10 cellular contexts compared by ENCODE assay signal in genomic region chr17:31595666-31596381, GRCh38.
DNase-seq lines count a peak whose midpoint lies in the region; ATAC-seq and TF ChIP-seq lines count a peak whose summit lies in the region.
"Had no signal": no experiment of that assay in that cellular context is flagged by ENCODE, and none has a peak within 500 bp of the region (broad histone marks: within the 10 kb centered on the region; RNA-seq: fewer than 3 reads in every experiment).

No MANE protein-coding gene starts in this region.

- H3F3A ChIP-seq in Loucy (ENCODE audit: low read depth): peaks cover 8% of the 10 kb centered on the region

- H3K36me3 ChIP-seq in Loucy (ENCODE audit: insufficient read depth, low read length) (no peaks in the 10 kb centered on the region), breast epithelium (no peaks in the 10 kb centered on the region), lower lobe of right lung (no peaks in the 10 kb centered on the region), thoracic aorta (no peaks in the 10 kb centered on the region)

- H3K9ac ChIP-seq in Loucy (ENCODE audit: low read depth, low read length, poor library complexity, severe bottlenecking): peak overlapping the region; percentile 79

- H3K27me3 ChIP-seq in Loucy (ENCODE audit: insufficient read depth, low read length, poor library complexity, severe bottlenecking) (no peaks in the 10 kb centered on the region), breast epithelium (no peaks in the 10 kb centered on the region), lower lobe of right lung (ENCODE audit: low read depth) (no peaks in the 10 kb centered on the region), thoracic aorta (replicated peaks; ENCODE audit: insufficient read depth) (no peaks in the 10 kb centered on the region)

- peak overlapping the region; percentile 28 for H3K4me3 ChIP-seq in Loucy (ENCODE audit: low read length, poor library complexity, severe bottlenecking)
- no peak overlapping the region for H3K4me3 ChIP-seq in breast epithelium
- no peak overlapping the region for H3K4me3 ChIP-seq in lower lobe of right lung
- H3K4me3 ChIP-seq in thoracic aorta: peak overlapping the region; percentile 3

- H3K4me2 ChIP-seq in Loucy (ENCODE audit: low read depth, low read length, poor library complexity, severe bottlenecking): peak overlapping the region; percentile 62

- H3K4me1 ChIP-seq in Loucy (ENCODE audit: insufficient read depth, low read length, poor library complexity, severe bottlenecking): peaks cover 53% of the 10 kb centered on the region
- peaks cover 5 to 6% of the 10 kb centered on the region in 2 donors for H3K4me1 ChIP-seq in breast epithelium
- H3K4me1 ChIP-seq in lower lobe of right lung: peaks cover 14% of the 10 kb centered on the region
- peaks cover 29 to 48% of the 10 kb centered on the region in 2 donors for H3K4me1 ChIP-seq in thoracic aorta (ENCODE audit: control insufficient read depth in 1 of 2, low read depth in 2 of 2)

- H2AFZ ChIP-seq in Loucy (ENCODE audit: low read length): no peak overlapping the region

- H3K9me3 ChIP-seq in Loucy (ENCODE audit: insufficient read depth, low read depth, low read length) (no peaks in the 10 kb centered on the region), breast epithelium (no peaks in the 10 kb centered on the region), lower lobe of right lung (no peaks in the 10 kb centered on the region), thoracic aorta (no peaks in the 10 kb centered on the region)

- no peaks in the 10 kb centered on the region for H3K9me2 ChIP-seq in Loucy (replicated peaks; ENCODE audit: low read depth, low read length)

- no peak for TF ChIP-seq POLR2A in breast epithelium (IDR thresholded peaks at IDR 0.05)

- TF ChIP-seq CTCF in Loucy (conservative IDR thresholded peaks at IDR 0.05; ENCODE audit: low read length): no peak
- TF ChIP-seq CTCF in breast epithelium (IDR thresholded peaks at IDR 0.05): no peak
- no peak for TF ChIP-seq CTCF in lower lobe of right lung (IDR thresholded peaks at IDR 0.05)
- TF ChIP-seq CTCF in thoracic aorta (IDR thresholded peaks at IDR 0.05): no peak

- ATAC-seq in lower lobe of right lung: no peak
- no peak for ATAC-seq in thoracic aorta (ENCODE audit: insufficient number of reproducible peaks, low FRiP score, low read depth)
- ATAC-seq in HG03520 (IDR thresholded peaks at IDR 0.05; ENCODE audit: unreplicated experiment): no peak

- DNase-seq in breast epithelium (ENCODE audit: low spot score in 2 of 2) (no peak), lower lobe of right lung (no peak), thoracic aorta (ENCODE audit: low spot score) (no peak), EL (no peak), MV-4-11 (lab: John Stamatoyannopoulos, UW) (no peak), NCI-H526 (lab: John Stamatoyannopoulos, UW) (no peak)
- DNase-seq: NCI-H2171 treated with DMSO at 0.1 percent for 48 hours; stimulated activated naive CD8-positive, alpha-beta T cell treated with anti-CD3 and anti-CD28 coated beads, Interleukin-15, amount 100 ng/mL, for 72 hours had no signal

- H3K27ac ChIP-seq in breast epithelium: peak overlapping the region; percentile 72 to 83
- peak overlapping the region; percentile 49 for H3K27ac ChIP-seq in lower lobe of right lung
- H3K27ac ChIP-seq in thoracic aorta: peak overlapping the region; percentile 95 to 97

- no peaks in the 10 kb centered on the region for H3K79me2 ChIP-seq in Loucy (ENCODE audit: insufficient read depth, low read length)

- intact Hi-C loops in breast epithelium (cut with DNase I; ENCODE audit: low total_unique reads): no loop called here
- intact Hi-C loops in lower lobe of right lung (cut with DNase I): no loop called here

- no peaks in the 10 kb centered on the region for H4K20me1 ChIP-seq in Loucy (ENCODE audit: insufficient read depth, low read length, poor library complexity, severe bottlenecking)

Comparison
In these comparisons a context has a peak if more than half of its experiments do, and no peak if none do; other contexts are left out.
1. H3K4me3 ChIP-seq: peak in Loucy (single experiment) and thoracic aorta (single experiment); none in breast epithelium (0 of 3) and lower lobe of right lung (single experiment).
2. Peak in every context shown above with its lines, with median percentiles within 50 percentile points of each other: H3K27ac ChIP-seq.